33 cellular contexts compared by ENCODE assay signal in genomic region chr12:72246370-72246769, GRCh38. TPM values are rescaled to one million over a fixed set of nuclear protein-coding genes. Genes with fewer than 3 reads are reported as not detected.
"Had no signal": no experiment of that assay in that cellular context is flagged by ENCODE, and none has a peak within 500 bp of the region (broad histone marks: within the 10 kb centered on the region; RNA-seq: fewer than 3 reads in every experiment).

No MANE protein-coding gene starts in this region.

- H3K27me3 Mint-ChIP-seq: activated B cell treated with CpG ODN at 0.5 μM for 24 hours; activated CD8-positive, alpha-beta T cell treated with anti-CD3 and anti-CD28 coated beads for 36 hours had no signal

- H3K27ac Mint-ChIP-seq: activated B cell treated with CpG ODN at 0.5 μM for 24 hours; activated CD8-positive, alpha-beta T cell treated with anti-CD3 and anti-CD28 coated beads for 36 hours; activated naive CD4-positive, alpha-beta T cell treated with anti-CD3 and anti-CD28 coated beads for 36 hours; activated naive CD4-positive, alpha-beta T cell treated with anti-CD3 and anti-CD28 coated beads, Interleukin-2, amount 50 U/mL, for 72 hours; activated T-helper 1 cell treated with anti-CD3 and anti-CD28 coated beads, Interleukin-12 subunit alpha, Interleukin-12 subunit beta, Interleukin-2, Interleukin-4 antibody, amounts not matched to agents 30 ng/mL and 10 ng/mL and 1 ng/mL, durations not matched to agents 14 hours and 24 hours and 36 hours had no signal

- H3K36me3 Mint-ChIP-seq: activated naive CD4-positive, alpha-beta T cell treated with anti-CD3 and anti-CD28 coated beads, Interleukin-2, amount 50 U/mL, for 72 hours had no signal

- H3K4me3 Mint-ChIP-seq: activated B cell treated with CpG ODN at 0.5 μM for 24 hours; activated CD8-positive, alpha-beta T cell treated with anti-CD3 and anti-CD28 coated beads for 36 hours; activated naive CD4-positive, alpha-beta T cell treated with anti-CD3 and anti-CD28 coated beads for 36 hours; activated T-cell treated with anti-CD3 and anti-CD28 coated beads, Interleukin-2, amount 50 U/mL, for 4 hours; activated T-helper 1 cell treated with anti-CD3 and anti-CD28 coated beads, Interleukin-12 subunit alpha, Interleukin-12 subunit beta, Interleukin-2, Interleukin-4 antibody, amounts not matched to agents 30 ng/mL and 10 ng/mL and 1 ng/mL, durations not matched to agents 14 hours and 24 hours and 36 hours had no signal

- H3K4me3 ChIP-seq: breast epithelium, Peyer's patch, SJSA1 had no signal

- H3K4me1 Mint-ChIP-seq: activated B cell treated with CpG ODN at 0.5 μM for 24 hours had no signal

- DNase-seq: activated B cell treated with CpG ODN at 0.5 μM for 24 hours; activated CD4-positive, alpha-beta T cell treated with anti-CD3 and anti-CD28 coated beads for 4 hours; activated CD4-positive, CD25-positive, alpha-beta regulatory T cell treated with anti-CD3 and anti-CD28 coated beads, Interleukin-2, amount 50 U/mL, for 72 hours; activated CD8-positive, alpha-beta T cell treated with anti-CD3 and anti-CD28 coated beads for 36 hours; activated gamma-delta T cell treated with Interleukin-2 at 50 U/mL for 16 hours; activated naive CD4-positive, alpha-beta T cell treated with anti-CD3 and anti-CD28 coated beads for 36 hours; activated T-cell treated with anti-CD3 and anti-CD28 coated beads for 4 hours; activated T-cell treated with anti-CD3 and anti-CD28 coated beads, Interleukin-2, amount 50 U/mL, for 4 hours; anterior cingulate cortex; NCI-H1092 treated with DMSO at 0.1 percent for 48 hours; NCI-H1417; NCI-H187 treated with DMSO at 0.1 percent for 48 hours; NCI-H2081; NCI-H2171 treated with DMSO at 0.1 percent for 48 hours; NCI-H2227 treated with DMSO at 0.1 percent for 48 hours; NCI-H446; NCI-H510A treated with DMSO at 0.1 percent for 48 hours; NCI-H526 treated with DMSO at 0.1 percent for 48 hours; NCI-H774; PC-3; Peyer's patch; RPMI8226; SHP77 treated with DMSO at 0.1 percent for 48 hours; SW 1271; T-helper 1 cell; T-helper 2 cell; T-helper 9 cell had no signal

RNA-seq across cellular contexts. Expression of gene TRHDE, which starts 25.8 kb away (rescaled TPM):
- total RNA-seq: activated B cell treated with CpG ODN at 0.5 μM for 24 hours; activated CD8-positive, alpha-beta memory T cell treated with anti-CD3 and anti-CD28 coated beads for 36 hours; activated CD8-positive, alpha-beta T cell treated with anti-CD3 and anti-CD28 coated beads for 36 hours; activated naive CD4-positive, alpha-beta T cell treated with anti-CD3 and anti-CD28 coated beads for 36 hours; activated naive CD4-positive, alpha-beta T cell treated with anti-CD3 and anti-CD28 coated beads, Interleukin-2, amount 50 U/mL, for 72 hours; activated T-cell treated with anti-CD3 and anti-CD28 coated beads, Interleukin-2, amount 50 U/mL, for 4 hours; activated T-helper 1 cell treated with anti-CD3 and anti-CD28 coated beads, Interleukin-12 subunit alpha, Interleukin-12 subunit beta, Interleukin-2, Interleukin-4 antibody, amounts not matched to agents 30 ng/mL and 10 ng/mL and 1 ng/mL, durations not matched to agents 14 hours and 24 hours and 36 hours; LHCN-M2 had no signal
